In the genomic region with DNA sequence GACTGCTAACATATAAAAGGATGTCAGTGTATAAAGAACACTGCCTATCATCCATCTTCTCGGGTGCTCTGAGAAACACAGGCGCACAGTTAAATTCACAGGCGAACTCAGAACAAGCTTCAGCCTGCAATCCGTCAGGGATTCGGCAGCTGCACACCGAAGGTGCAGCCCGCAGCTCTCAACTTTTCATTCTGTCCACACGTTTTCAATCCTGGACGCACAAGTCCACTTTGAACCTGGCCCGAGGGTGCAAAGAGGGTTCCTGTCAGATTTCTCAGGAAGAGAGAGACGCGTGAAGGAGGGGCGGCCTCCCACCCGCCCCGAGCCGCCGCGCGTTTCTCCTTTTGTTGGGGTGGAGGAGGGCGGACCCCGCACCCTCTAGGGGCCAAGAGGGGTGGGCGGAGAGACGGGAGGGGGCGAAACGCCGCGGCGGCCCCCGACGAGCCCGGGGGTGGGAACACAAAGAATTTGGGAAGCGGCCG, we compare ENCODE assay signal across 8 cellular contexts. TPM values are rescaled to one million over a fixed set of nuclear protein-coding genes. Genes with fewer than 3 reads are reported as not detected.
A peak's percentile ranks its signal among the peaks of the same experiment; 100 is the strongest.
DNase-seq lines count a peak whose midpoint lies in the region; ATAC-seq and TF ChIP-seq lines count a peak whose summit lies in the region.

No MANE protein-coding gene starts in this region.

- peak overlapping the region; percentile 56 for H3K4me3 ChIP-seq in GM12864 (ENCODE audit: low read depth, low read length)

- peak overlapping the region; percentile 80 for H3K27ac ChIP-seq in layer of hippocampus (ENCODE audit: low read depth, low read length)

- in situ Hi-C loops in KBM-7 (cut with MboI; ENCODE audit: low pct_unique_long_range_greater_than_20kb, low sequenced_read_pairs): no loop called here

- no peak for DNase-seq in GM12864 (ENCODE audit: low read depth)
- DNase-seq in KBM-7: peak; percentile 51
- DNase-seq in T-helper 9 cell: peak; percentile 4
- peak; percentile 33 for DNase-seq in cerebellum (ENCODE audit: low spot score)
- peak; percentile 3 to 16 for DNase-seq in stimulated activated CD4-positive, alpha-beta T cell treated with anti-CD3 and anti-CD28 coated beads, Interleukin-2, amount 100 ng/mL, for 48 hours
- DNase-seq in NK-92 treated with Interleukin-12 subunit alpha and Interleukin-12 subunit beta, amount 100 ng/mL, for 24 hours (lab: John Stamatoyannopoulos, UW): no peak

- H3K27me3 ChIP-seq in layer of hippocampus (ENCODE audit: control insufficient read depth, insufficient read depth, low read length): no peaks in the 10 kb centered on the region

- peak; percentile 31 for ATAC-seq in GM21786 (IDR thresholded peaks at IDR 0.05; ENCODE audit: unreplicated experiment)

- TF ChIP-seq CTCF in GM12864 (IDR thresholded peaks at IDR 0.05; ENCODE audit: low read depth, low read length, missing control alignments): no peak

RNA-seq across cellular contexts. Expression of a gene that starts 0.7 kb away (rescaled TPM):
- total RNA-seq in cerebellum: 187 TPM

Comparison
In these comparisons a context has a peak if more than half of its experiments do, and no peak if none do; other contexts are left out.
1. DNase-seq: peak in KBM-7 (single experiment), T-helper 9 cell (single experiment), cerebellum (single experiment) and stimulated activated CD4-positive, alpha-beta T cell treated with anti-CD3 and anti-CD28 coated beads, Interleukin-2, amount 100 ng/mL, for 48 hours (2 of 2); none in GM12864 (single experiment) and NK-92 treated with Interleukin-12 subunit alpha and Interleukin-12 subunit beta, amount 100 ng/mL, for 24 hours (single experiment).